ENCODE assay signal across 26 cellular contexts in genomic region chr4:57013529-57014120, GRCh38. TPM values are rescaled to one million over a fixed set of nuclear protein-coding genes. Genes with fewer than 3 reads are reported as not detected.
DNase-seq lines count a peak whose midpoint lies in the region; ATAC-seq and TF ChIP-seq lines count a peak whose summit lies in the region.
"Had no signal": no experiment of that assay in that cellular context is flagged by ENCODE, and none has a peak within 500 bp of the region (broad histone marks: within the 10 kb centered on the region; RNA-seq: fewer than 3 reads in every experiment).

No MANE protein-coding gene starts in this region.

- H3K4me1 Mint-ChIP-seq in chondrocyte (ENCODE audit: low read depth), result peaks cover 13% of the 10 kb centered on the region
- H3K4me1 Mint-ChIP-seq: CD14-positive monocyte had no signal

- no peak overlapping the region for H3K27ac ChIP-seq in mesenchymal stem cell (ENCODE audit: low read length, poor library complexity, severe bottlenecking)
- H3K27ac ChIP-seq: 22Rv1, RWPE1 had no signal

- H3K9me3 Mint-ChIP-seq in chondrocyte (ENCODE audit: low read depth), result no peaks in the 10 kb centered on the region
- H3K9me3 Mint-ChIP-seq: CD14-positive monocyte had no signal

- TF ChIP-seq CTCF in chondrocyte (IDR thresholded peaks at IDR 0.05), result no peak

- H2BK5ac ChIP-seq in mesenchymal stem cell (ENCODE audit: low read depth, low read length, poor library complexity, severe bottlenecking), result no peak overlapping the region

- H3K27me3 Mint-ChIP-seq in chondrocyte (ENCODE audit: low read depth), result no peaks in the 10 kb centered on the region

- H3K27ac Mint-ChIP-seq in chondrocyte (ENCODE audit: unreplicated experiment), result peak overlapping the region; percentile 83

- no peak overlapping the region for H3K18ac ChIP-seq in mesenchymal stem cell (ENCODE audit: low read depth in 1 of 2, low read length in 2 of 2)

- H3K23ac ChIP-seq in mesenchymal stem cell (ENCODE audit: low read length in 2 of 2), result no peak overlapping the region

- peaks cover 29 to 87% of the 10 kb centered on the region in 2 experiments for H3K36me3 ChIP-seq in mesenchymal stem cell (ENCODE audit: control insufficient read depth in 1 of 2, insufficient read depth in 2 of 2, low read depth in 1 of 2, low read length in 2 of 2)

- no peak overlapping the region for H3K14ac ChIP-seq in mesenchymal stem cell (ENCODE audit: low read length in 2 of 2)

- no peak for ATAC-seq in HG03045 (IDR thresholded peaks at IDR 0.05; ENCODE audit: unreplicated experiment)
- ATAC-seq in left ventricle myocardium superior, result no peak
- ATAC-seq: Panc1 had no signal

- H3K4ac ChIP-seq in mesenchymal stem cell (ENCODE audit: low read depth in 1 of 2, low read length in 2 of 2), result no peak overlapping the region

- no peaks in the 10 kb centered on the region for H3K9me3 ChIP-seq in mesenchymal stem cell (ENCODE audit: control insufficient read depth, low read length)
- H3K9me3 ChIP-seq: BE2C had no signal

- H3K27me3 ChIP-seq in mesenchymal stem cell (ENCODE audit: control insufficient read depth in 1 of 2, insufficient read depth in 1 of 2, low read length in 2 of 2), result no peaks in the 10 kb centered on the region
- H3K27me3 ChIP-seq: BE2C had no signal

- no peak overlapping the region for H3K9ac ChIP-seq in mesenchymal stem cell (ENCODE audit: low read length)

- 100% methylated on average over 1 of the region's 4 CpGs for WGBS in mesenchymal stem cell

- no peak overlapping the region for H2BK12ac ChIP-seq in mesenchymal stem cell (ENCODE audit: low read length in 2 of 2)

- H4K8ac ChIP-seq in mesenchymal stem cell (ENCODE audit: low read length), result peak overlapping the region; percentile 54

- no peaks in the 10 kb centered on the region for H3K4me1 ChIP-seq in mesenchymal stem cell (ENCODE audit: control insufficient read depth, insufficient read depth, low read depth, low read length)
- H3K4me1 ChIP-seq: BE2C had no signal

- intact Hi-C loops in left ventricle myocardium superior (cut with micrococcal nuclease), result no loop called here

- H2AFZ ChIP-seq in mesenchymal stem cell (ENCODE audit: low read depth, low read length), result no peak overlapping the region

- no peak overlapping the region for H4K91ac ChIP-seq in mesenchymal stem cell (ENCODE audit: low read length)

- no peak overlapping the region for H3K4me2 ChIP-seq in mesenchymal stem cell (ENCODE audit: low read length, poor library complexity, severe bottlenecking)

- peaks cover 12% of the 10 kb centered on the region for H3K79me1 ChIP-seq in mesenchymal stem cell (replicated peaks; ENCODE audit: low read length, poor library complexity, severe bottlenecking)

- no peak overlapping the region for H3K4me3 Mint-ChIP-seq in chondrocyte (ENCODE audit: unreplicated experiment)
- H3K4me3 Mint-ChIP-seq: CD14-positive monocyte had no signal

- H3K4me3 ChIP-seq in mesenchymal stem cell (ENCODE audit: insufficient read depth in 1 of 2, low read depth in 1 of 2, low read length in 2 of 2), result no peak overlapping the region

- peaks cover 34% of the 10 kb centered on the region for H3K36me3 Mint-ChIP-seq in chondrocyte (ENCODE audit: low read depth)

- H2BK15ac ChIP-seq in mesenchymal stem cell (ENCODE audit: low read depth, poor library complexity, severe bottlenecking), result no peak overlapping the region

- peak; percentile 26 for DNase-seq in NCI-H748 (lab: John Stamatoyannopoulos, UW; ENCODE audit: unreplicated experiment)
- no peak for DNase-seq in NCI-H748 treated with DMSO at 0.1 percent for 48 hours (lab: John Stamatoyannopoulos, UW)
- peak; percentile 14 for DNase-seq in H4 (ENCODE audit: low spot score)
- DNase-seq in chondrocyte (ENCODE audit: low spot score), result no peak
- no peak for DNase-seq in mesenchymal stem cell
- DNase-seq in NOMO-1 treated with dmso at 0.1 percent for 144 hours (lab: John Stamatoyannopoulos, UW; ENCODE audit: unreplicated experiment), result no peak
- DNase-seq in left ventricle myocardium superior, result no peak
- DNase-seq: BE2C, Calu3, DMS153, DND-41, H7, KBM-7, MV-4-11, NCI-H1105, NCI-H1436 treated with DMSO at 0.1 percent for 48 hours, NCI-H187 treated with DMSO at 0.1 percent for 48 hours, NCI-H2107, NCI-H446, NCI-H524 treated with DMSO at 0.1 percent for 48 hours, SHP77 treated with DMSO at 0.1 percent for 48 hours had no signal

- no peak overlapping the region for H2BK120ac ChIP-seq in mesenchymal stem cell (ENCODE audit: low read depth, low read length)

- no peak overlapping the region for H2AK5ac ChIP-seq in mesenchymal stem cell (ENCODE audit: low read length, severe bottlenecking)

RNA-seq across cellular contexts. Expression of gene POLR2B, which starts 34.9 kb away (rescaled TPM):
- total RNA-seq in H4 (2014; rRNA removed; shearing (Covaris generic)), result 138 and 139 TPM in 2 replicates
- total RNA-seq in chondrocyte (51.4 to 56.8 TPM (median 55.2 TPM) in 3 replicates), left ventricle myocardium superior (68.3 TPM)
- polyA plus RNA-seq in mesenchymal stem cell (2013, experiment 1 of 2), result 57.0 TPM
- 58.9 TPM for polyA plus RNA-seq in mesenchymal stem cell (2013, experiment 2 of 2)

RNA-seq across cellular contexts. Expression of gene NOA1, which starts 36.2 kb away (rescaled TPM):
- 12.5 and 15.3 TPM in 2 replicates for total RNA-seq in H4 (2014; rRNA removed; shearing (Covaris generic))
- total RNA-seq in chondrocyte, result 12.9 to 14.5 TPM (median 13.9 TPM) in 3 replicates
- polyA plus RNA-seq in mesenchymal stem cell (2013, experiment 1 of 2), result 12.4 TPM
- polyA plus RNA-seq in mesenchymal stem cell (2013, experiment 2 of 2), result 12.6 TPM
- total RNA-seq in left ventricle myocardium superior, result 13.0 TPM

Comparison
In these comparisons a context has a peak if more than half of its experiments do, and no peak if none do; other contexts are left out.
1. DNase-seq: peak in NCI-H748 (single experiment) and H4 (single experiment); none in NCI-H748 treated with DMSO at 0.1 percent for 48 hours (single experiment), chondrocyte (single experiment), mesenchymal stem cell (single experiment), NOMO-1 treated with dmso at 0.1 percent for 144 hours (single experiment) and left ventricle myocardium superior (single experiment).